14 cellular contexts compared by ENCODE assay signal in genomic region chr5:94782376-94782775, GRCh38.
"Had no signal": no experiment of that assay in that cellular context is flagged by ENCODE, and none has a peak within 500 bp of the region (broad histone marks: within the 10 kb centered on the region; RNA-seq: fewer than 3 reads in every experiment).

No MANE protein-coding gene starts in this region.

- DNase-seq: effector CD4-positive, alpha-beta T cell; endodermal cell; erythroblast; foreskin keratinocyte; immature natural killer cell; left ventricle myocardium inferior; lower lobe of right lung; occipital lobe; pancreas; right cardiac atrium; small intestine; stimulated activated CD4-positive, alpha-beta T cell treated with anti-CD3 and anti-CD28 coated beads, Interleukin-12 subunit alpha, Interleukin-12 subunit beta, amount 100 ng/mL, for 4 hours; stimulated activated naive CD4-positive, alpha-beta T cell treated with Interleukin-2 at 50 U/mL for 16 hours had no signal

- ATAC-seq: foreskin keratinocyte; lower lobe of right lung; natural killer cell treated with Interleukin-12 subunit alpha and Interleukin-12 subunit beta and Interleukin-15 and Interleukin-18, amount 100 ng/mL, for 72 hours; pancreas; right cardiac atrium had no signal

- H3K27ac ChIP-seq: foreskin keratinocyte, left ventricle myocardium inferior, lower lobe of right lung, pancreas had no signal

- H3K9me3 ChIP-seq: left ventricle myocardium inferior, lower lobe of right lung, pancreas had no signal

- H3K4me3 ChIP-seq: left ventricle myocardium inferior, lower lobe of right lung, pancreas had no signal

- H3K4me1 ChIP-seq: foreskin keratinocyte, left ventricle myocardium inferior, lower lobe of right lung, pancreas had no signal

- H3K36me3 ChIP-seq: left ventricle myocardium inferior, lower lobe of right lung, pancreas had no signal
